1 cellular context compared by ENCODE assay signal in the genomic region with DNA sequence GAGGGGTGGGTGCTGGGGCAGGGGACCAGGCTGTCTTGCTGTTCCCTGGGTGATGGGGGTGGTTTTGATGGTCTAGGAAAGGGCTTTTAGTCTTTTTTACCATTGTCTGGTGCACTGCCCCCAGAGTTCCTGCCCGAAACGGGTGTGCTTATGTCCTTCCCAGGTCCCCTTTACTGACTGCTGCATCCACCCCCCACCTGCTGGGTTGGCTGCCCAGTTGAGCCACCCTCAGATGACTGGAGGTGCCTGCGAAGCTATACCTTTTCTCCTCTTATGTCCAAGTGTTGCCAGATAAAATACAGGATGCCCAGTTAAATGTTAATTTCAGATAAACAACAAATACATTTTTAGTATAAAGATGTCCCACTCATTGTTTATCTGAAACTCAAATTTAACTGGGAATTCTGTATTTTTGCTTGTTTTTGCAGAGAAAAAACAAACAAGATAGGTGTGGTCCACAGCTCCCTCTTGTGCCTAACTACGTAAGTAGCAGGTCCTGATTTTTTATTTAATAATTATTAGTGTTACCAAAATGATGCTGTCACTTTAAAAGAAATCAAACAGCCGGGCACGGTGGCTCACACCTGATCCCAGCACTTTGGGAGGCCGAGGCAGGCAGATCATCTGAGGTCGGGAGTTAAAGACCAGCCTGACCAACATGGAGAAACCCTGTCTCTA.
TF ChIP-seq lines count a peak whose summit lies in the region.

No MANE protein-coding gene starts in this region.

TF ChIP-seq in HepG2, 621 proteins besides CTCF, POLR2A, EP300 and RAD21:
- TF ChIP-seq STAG1 (CRISPR knock-in tag; IDR thresholded peaks at IDR 0.05) (peak; percentile 85), NFE2 (CRISPR knock-in tag; IDR thresholded peaks at IDR 0.05) (no peak), DPF2 (CRISPR knock-in tag; IDR thresholded peaks at IDR 0.05; ENCODE audit: borderline replicate concordance, low read depth) (no peak), SMC3 (IDR thresholded peaks at IDR 0.05; ENCODE audit: low read length) (peak; percentile 75)
